1 cellular context compared by ENCODE assay signal in the genomic region with DNA sequence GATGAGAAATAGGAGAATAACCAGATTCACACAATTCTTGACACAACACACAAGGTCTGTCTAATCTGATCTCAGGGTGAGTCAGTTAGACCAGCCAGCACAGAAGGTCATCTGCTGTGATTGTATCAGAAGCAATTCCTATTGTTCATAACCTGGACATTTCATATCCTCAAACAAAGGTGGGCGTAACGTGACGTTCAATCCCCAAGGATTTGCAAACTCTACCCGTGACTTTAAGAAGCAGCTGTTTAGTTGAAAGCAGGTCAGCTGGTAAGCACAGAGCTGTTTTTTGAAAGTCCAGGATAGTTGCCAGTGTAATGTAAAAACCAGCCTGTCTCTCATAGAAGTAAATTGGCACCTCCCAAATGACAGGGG.
TF ChIP-seq lines count a peak whose summit lies in the region.

No MANE protein-coding gene starts in this region.

TF ChIP-seq in H1, 55 proteins besides CTCF, POLR2A, EP300 and RAD21 (continued from another document):
- no peak for TF ChIP-seq YY1 (IDR thresholded peaks at IDR 0.05; ENCODE audit: low read depth, low read length)
- TF ChIP-seq MAFK (IDR thresholded peaks at IDR 0.05; ENCODE audit: low read depth, low read length), result no peak
- no peak for TF ChIP-seq PHF8 (conservative IDR thresholded peaks at IDR 0.05; ENCODE audit: low read depth, low read length)
- no peak for TF ChIP-seq CREB1 (IDR thresholded peaks at IDR 0.05)
- TF ChIP-seq KDM1A (IDR thresholded peaks at IDR 0.05; ENCODE audit: borderline replicate concordance, low read length), result no peak
- no peak for TF ChIP-seq SIRT6 (IDR thresholded peaks at IDR 0.05; ENCODE audit: low read length)
- TF ChIP-seq, protein P1, sequence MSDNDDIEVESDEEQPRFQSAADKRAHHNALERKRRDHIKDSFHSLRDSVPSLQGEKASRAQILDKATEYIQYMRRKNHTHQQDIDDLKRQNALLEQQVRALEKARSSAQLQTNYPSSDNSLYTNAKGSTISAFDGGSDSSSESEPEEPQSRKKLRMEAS (IDR thresholded peaks at IDR 0.05), result no peak
- TF ChIP-seq, protein P2, sequence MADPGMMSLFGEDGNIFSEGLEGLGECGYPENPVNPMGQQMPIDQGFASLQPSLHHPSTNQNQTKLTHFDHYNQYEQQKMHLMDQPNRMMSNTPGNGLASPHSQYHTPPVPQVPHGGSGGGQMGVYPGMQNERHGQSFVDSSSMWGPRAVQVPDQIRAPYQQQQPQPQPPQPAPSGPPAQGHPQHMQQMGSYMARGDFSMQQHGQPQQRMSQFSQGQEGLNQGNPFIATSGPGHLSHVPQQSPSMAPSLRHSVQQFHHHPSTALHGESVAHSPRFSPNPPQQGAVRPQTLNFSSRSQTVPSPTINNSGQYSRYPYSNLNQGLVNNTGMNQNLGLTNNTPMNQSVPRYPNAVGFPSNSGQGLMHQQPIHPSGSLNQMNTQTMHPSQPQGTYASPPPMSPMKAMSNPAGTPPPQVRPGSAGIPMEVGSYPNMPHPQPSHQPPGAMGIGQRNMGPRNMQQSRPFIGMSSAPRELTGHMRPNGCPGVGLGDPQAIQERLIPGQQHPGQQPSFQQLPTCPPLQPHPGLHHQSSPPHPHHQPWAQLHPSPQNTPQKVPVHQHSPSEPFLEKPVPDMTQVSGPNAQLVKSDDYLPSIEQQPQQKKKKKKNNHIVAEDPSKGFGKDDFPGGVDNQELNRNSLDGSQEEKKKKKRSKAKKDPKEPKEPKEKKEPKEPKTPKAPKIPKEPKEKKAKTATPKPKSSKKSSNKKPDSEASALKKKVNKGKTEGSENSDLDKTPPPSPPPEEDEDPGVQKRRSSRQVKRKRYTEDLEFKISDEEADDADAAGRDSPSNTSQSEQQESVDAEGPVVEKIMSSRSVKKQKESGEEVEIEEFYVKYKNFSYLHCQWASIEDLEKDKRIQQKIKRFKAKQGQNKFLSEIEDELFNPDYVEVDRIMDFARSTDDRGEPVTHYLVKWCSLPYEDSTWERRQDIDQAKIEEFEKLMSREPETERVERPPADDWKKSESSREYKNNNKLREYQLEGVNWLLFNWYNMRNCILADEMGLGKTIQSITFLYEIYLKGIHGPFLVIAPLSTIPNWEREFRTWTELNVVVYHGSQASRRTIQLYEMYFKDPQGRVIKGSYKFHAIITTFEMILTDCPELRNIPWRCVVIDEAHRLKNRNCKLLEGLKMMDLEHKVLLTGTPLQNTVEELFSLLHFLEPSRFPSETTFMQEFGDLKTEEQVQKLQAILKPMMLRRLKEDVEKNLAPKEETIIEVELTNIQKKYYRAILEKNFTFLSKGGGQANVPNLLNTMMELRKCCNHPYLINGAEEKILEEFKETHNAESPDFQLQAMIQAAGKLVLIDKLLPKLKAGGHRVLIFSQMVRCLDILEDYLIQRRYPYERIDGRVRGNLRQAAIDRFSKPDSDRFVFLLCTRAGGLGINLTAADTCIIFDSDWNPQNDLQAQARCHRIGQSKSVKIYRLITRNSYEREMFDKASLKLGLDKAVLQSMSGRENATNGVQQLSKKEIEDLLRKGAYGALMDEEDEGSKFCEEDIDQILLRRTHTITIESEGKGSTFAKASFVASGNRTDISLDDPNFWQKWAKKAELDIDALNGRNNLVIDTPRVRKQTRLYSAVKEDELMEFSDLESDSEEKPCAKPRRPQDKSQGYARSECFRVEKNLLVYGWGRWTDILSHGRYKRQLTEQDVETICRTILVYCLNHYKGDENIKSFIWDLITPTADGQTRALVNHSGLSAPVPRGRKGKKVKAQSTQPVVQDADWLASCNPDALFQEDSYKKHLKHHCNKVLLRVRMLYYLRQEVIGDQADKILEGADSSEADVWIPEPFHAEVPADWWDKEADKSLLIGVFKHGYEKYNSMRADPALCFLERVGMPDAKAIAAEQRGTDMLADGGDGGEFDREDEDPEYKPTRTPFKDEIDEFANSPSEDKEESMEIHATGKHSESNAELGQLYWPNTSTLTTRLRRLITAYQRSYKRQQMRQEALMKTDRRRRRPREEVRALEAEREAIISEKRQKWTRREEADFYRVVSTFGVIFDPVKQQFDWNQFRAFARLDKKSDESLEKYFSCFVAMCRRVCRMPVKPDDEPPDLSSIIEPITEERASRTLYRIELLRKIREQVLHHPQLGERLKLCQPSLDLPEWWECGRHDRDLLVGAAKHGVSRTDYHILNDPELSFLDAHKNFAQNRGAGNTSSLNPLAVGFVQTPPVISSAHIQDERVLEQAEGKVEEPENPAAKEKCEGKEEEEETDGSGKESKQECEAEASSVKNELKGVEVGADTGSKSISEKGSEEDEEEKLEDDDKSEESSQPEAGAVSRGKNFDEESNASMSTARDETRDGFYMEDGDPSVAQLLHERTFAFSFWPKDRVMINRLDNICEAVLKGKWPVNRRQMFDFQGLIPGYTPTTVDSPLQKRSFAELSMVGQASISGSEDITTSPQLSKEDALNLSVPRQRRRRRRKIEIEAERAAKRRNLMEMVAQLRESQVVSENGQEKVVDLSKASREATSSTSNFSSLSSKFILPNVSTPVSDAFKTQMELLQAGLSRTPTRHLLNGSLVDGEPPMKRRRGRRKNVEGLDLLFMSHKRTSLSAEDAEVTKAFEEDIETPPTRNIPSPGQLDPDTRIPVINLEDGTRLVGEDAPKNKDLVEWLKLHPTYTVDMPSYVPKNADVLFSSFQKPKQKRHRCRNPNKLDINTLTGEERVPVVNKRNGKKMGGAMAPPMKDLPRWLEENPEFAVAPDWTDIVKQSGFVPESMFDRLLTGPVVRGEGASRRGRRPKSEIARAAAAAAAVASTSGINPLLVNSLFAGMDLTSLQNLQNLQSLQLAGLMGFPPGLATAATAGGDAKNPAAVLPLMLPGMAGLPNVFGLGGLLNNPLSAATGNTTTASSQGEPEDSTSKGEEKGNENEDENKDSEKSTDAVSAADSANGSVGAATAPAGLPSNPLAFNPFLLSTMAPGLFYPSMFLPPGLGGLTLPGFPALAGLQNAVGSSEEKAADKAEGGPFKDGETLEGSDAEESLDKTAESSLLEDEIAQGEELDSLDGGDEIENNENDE (IDR thresholded peaks at IDR 0.05; ENCODE audit: insufficient replicate concordance, low read length), result no peak
- TF ChIP-seq NANOG (IDR thresholded peaks at IDR 0.05; ENCODE audit: insufficient read depth, low read depth, low read length, poor library complexity, severe bottlenecking), result no peak
